In the genomic region with DNA sequence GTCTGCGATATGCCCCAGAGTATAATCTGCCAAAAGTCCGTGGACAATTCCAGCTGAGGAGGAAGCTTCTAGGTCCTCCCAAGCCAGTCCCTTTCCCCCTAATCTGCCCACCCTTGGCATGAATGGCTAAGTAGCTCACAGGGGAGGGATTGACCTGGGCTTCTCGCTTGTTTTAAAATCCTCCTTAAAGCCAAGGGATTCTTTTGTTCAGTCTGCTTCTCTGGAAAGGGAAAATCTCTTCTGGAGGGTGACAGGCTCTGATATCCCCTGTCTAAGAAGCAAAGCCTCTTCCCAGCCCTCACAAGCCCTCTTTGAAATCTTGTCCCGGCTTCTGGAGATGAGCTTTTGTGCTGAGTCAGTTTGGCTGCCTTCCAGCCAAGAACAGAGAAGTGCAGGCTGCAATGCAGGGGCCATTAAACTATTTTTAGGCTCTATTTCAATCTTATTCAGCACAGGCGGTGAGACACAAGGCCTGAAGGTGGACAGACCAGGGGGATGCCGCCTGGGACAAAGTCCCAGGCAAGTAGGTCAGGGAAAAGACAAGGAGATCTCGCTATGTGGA, we compare ENCODE assay signal across 10 cellular contexts. TPM values are rescaled to one million over a fixed set of nuclear protein-coding genes. Genes with fewer than 3 reads are reported as not detected.
DNase-seq lines count a peak whose midpoint lies in the region; ATAC-seq and TF ChIP-seq lines count a peak whose summit lies in the region.
"Had no signal": no experiment of that assay in that cellular context is flagged by ENCODE, and none has a peak within 500 bp of the region (broad histone marks: within the 10 kb centered on the region; RNA-seq: fewer than 3 reads in every experiment).

No MANE protein-coding gene starts in this region.

- intact Hi-C loops in body of pancreas (cut with DNase I): no loop called here

- no peak overlapping the region for H3K27ac ChIP-seq in body of pancreas
- H3K27ac ChIP-seq: thoracic aorta had no signal

- TF ChIP-seq CTCF in body of pancreas (IDR thresholded peaks at IDR 0.05): no peak

- DNase-seq in AG08395 (ENCODE audit: low spot score): peak; percentile 84
- DNase-seq in M059J (ENCODE audit: low read depth): peak; percentile 51
- DNase-seq in body of pancreas: peak in 3 of 4 donors; percentile 29 to 59 (median 34)
- DNase-seq in kidney tubule cell (ENCODE audit: low spot score): peak; percentile 60
- DNase-seq: activated T-cell treated with anti-CD3 and anti-CD28 coated beads, Interleukin-2, amount 50 U/mL, for 72 hours had no signal

- peaks cover 0 to 13% of the 10 kb centered on the region in 2 donors for H3K36me3 ChIP-seq in body of pancreas (replicated peaks in 1 of 2; ENCODE audit: insufficient read depth in 1 of 2, low read depth in 2 of 2)

- no peaks in the 10 kb centered on the region for H3K27me3 ChIP-seq in body of pancreas

- H3K4me3 ChIP-seq in body of pancreas: no peak overlapping the region
- H3K4me3 ChIP-seq: thoracic aorta had no signal

- H3K4me1 ChIP-seq in body of pancreas: no peaks in the 10 kb centered on the region

- H3K9me3 ChIP-seq in body of pancreas: no peaks in the 10 kb centered on the region
- H3K9me3 ChIP-seq: thoracic aorta had no signal

- no peak for TF ChIP-seq POLR2A in body of pancreas (IDR thresholded peaks at IDR 0.05)

- ATAC-seq in body of pancreas: no peak
- no peak for ATAC-seq in GM19351 (IDR thresholded peaks at IDR 0.05; ENCODE audit: unreplicated experiment)
- no peak for ATAC-seq in GM18870 (IDR thresholded peaks at IDR 0.05; ENCODE audit: unreplicated experiment)
- ATAC-seq in GM19467 (IDR thresholded peaks at IDR 0.05; ENCODE audit: unreplicated experiment): no peak
- no peak for ATAC-seq in GM19023 (IDR thresholded peaks at IDR 0.05; ENCODE audit: unreplicated experiment)
- ATAC-seq: activated T-cell treated with anti-CD3 and anti-CD28 coated beads, Interleukin-2, amount 50 U/mL, for 72 hours had no signal

- WGBS in body of pancreas, 2 donors: 72 to 76% methylated on average over 5 to 7 of the region's 7 CpGs

RNA-seq across cellular contexts. Expression of a gene that starts 23.9 kb away (rescaled TPM):
- total RNA-seq in M059J (2014; rRNA removed; shearing (Covaris generic)): not detected in 2 replicates
- total RNA-seq in body of pancreas: under 1 TPM; 0.33 to 0.52 TPM

RNA-seq across cellular contexts. Expression of a gene that starts 49.7 kb away (rescaled TPM):
- 22.3 and 30.5 TPM in 2 replicates for total RNA-seq in M059J (2014; rRNA removed; shearing (Covaris generic))
- 10 to 100 TPM; 20.0 to 29.0 TPM for total RNA-seq in body of pancreas

Comparison
In these comparisons a context has a peak if more than half of its experiments do, and no peak if none do; other contexts are left out.
1. DNase-seq: peak in every context shown above with its lines; median percentile 84 in AG08395; 60 in kidney tubule cell; 51 in M059J; 34 in body of pancreas.